Comparison of ENCODE assay signal across 1 cellular context in genomic region chr17:78342438-78343098, GRCh38.
A peak's percentile ranks its signal among the peaks of the same experiment; 100 is the strongest.
TF ChIP-seq lines count a peak whose summit lies in the region.

No MANE protein-coding gene starts in this region.

TF ChIP-seq in K562, 482 proteins besides CTCF, POLR2A, EP300 and RAD21:
- TF ChIP-seq FOSL1 (tag; conservative IDR thresholded peaks at IDR 0.05) (peak; percentile 45), JUND (IDR thresholded peaks at IDR 0.05; ENCODE audit: borderline replicate concordance, low read depth, low read length) (0 out of 2 replicates have a peak, but pooled peaks have one; percentile 14), JUND (tag; IDR thresholded peaks at IDR 0.05; ENCODE audit: borderline replicate concordance, low read depth, low read length) (no peak), ATF7 (IDR thresholded peaks at IDR 0.05) (no peak), GATAD2B (IDR thresholded peaks at IDR 0.05; ENCODE audit: borderline replicate concordance) (no peak), NONO (IDR thresholded peaks at IDR 0.05; ENCODE audit: low read depth in 2 of 2, low read length in 1 of 2) (0 out of 4 replicates have a peak, but pooled peaks of 1 of the 2 experiments have one; percentile 19), FOXJ2 (tag; IDR thresholded peaks at IDR 0.05) (no peak)
